Comparison of ENCODE assay signal across 1 cellular context in genomic region chr10:100345570-100346330, GRCh38.
TF ChIP-seq lines count a peak whose summit lies in the region.

No MANE protein-coding gene starts in this region.

TF ChIP-seq in HepG2, 621 proteins besides CTCF, POLR2A, EP300 and RAD21 (continued from another document and continues in another):
- TF ChIP-seq IKZF5 (CRISPR knock-in tag; IDR thresholded peaks at IDR 0.05) (peak; percentile 29; the same call in 1 of the 2 replicates), IKZF4 (CRISPR knock-in tag; IDR thresholded peaks at IDR 0.05; ENCODE audit: borderline replicate concordance, low read depth, not compliant biosample characterization) (no peak), ZNF20 (CRISPR knock-in tag; IDR thresholded peaks at IDR 0.05) (no peak), HDAC2 (CRISPR knock-in tag; IDR thresholded peaks at IDR 0.05) (no peak; the same call in 1 of the 2 replicates), NFE2 (CRISPR knock-in tag; IDR thresholded peaks at IDR 0.05) (no peak), E2F1 (CRISPR knock-in tag; IDR thresholded peaks at IDR 0.05) (no peak), ZNF101 (CRISPR knock-in tag; IDR thresholded peaks at IDR 0.05; ENCODE audit: borderline replicate concordance, low read depth) (no peak), RFXAP (CRISPR knock-in tag; IDR thresholded peaks at IDR 0.05; ENCODE audit: borderline replicate concordance) (no peak), ZFP36L1 (CRISPR knock-in tag; IDR thresholded peaks at IDR 0.05) (peak; percentile 13; the same call in 1 of the 2 replicates), POLR2G (IDR thresholded peaks at IDR 0.05; ENCODE audit: low read depth, low read length) (peak; percentile 56; the same call in 1 of the 2 replicates), ZNF383 (CRISPR knock-in tag; IDR thresholded peaks at IDR 0.05; ENCODE audit: borderline replicate concordance) (no peak), SP1 (IDR thresholded peaks at IDR 0.05) (no peak), SP1 (CRISPR knock-in tag; IDR thresholded peaks at IDR 0.05) (no peak), PAWR (CRISPR knock-in tag; IDR thresholded peaks at IDR 0.05; ENCODE audit: borderline replicate concordance) (no peak), ZKSCAN5 (CRISPR knock-in tag; IDR thresholded peaks at IDR 0.05) (no peak), SAP130 (CRISPR knock-in tag; IDR thresholded peaks at IDR 0.05; ENCODE audit: low read depth) (peak; percentile 69), ZNF446 (CRISPR knock-in tag; IDR thresholded peaks at IDR 0.05) (no peak), POLR2AphosphoS5 (IDR thresholded peaks at IDR 0.05; ENCODE audit: low read depth, low read length) (peak; percentile 62), ZSCAN20 (CRISPR knock-in tag; IDR thresholded peaks at IDR 0.05; ENCODE audit: borderline replicate concordance) (0 out of 2 replicates have a peak, but pooled peaks have one; percentile 60), PCBP1 (IDR thresholded peaks at IDR 0.05; ENCODE audit: borderline replicate concordance, low read depth, low read length) (no peak), ELF3 (CRISPR knock-in tag; IDR thresholded peaks at IDR 0.05) (0 out of 2 replicates have a peak, but pooled peaks have one; percentile 13), PLRG1 (conservative IDR thresholded peaks at IDR 0.05) (no peak), SMAD9 (CRISPR knock-in tag; IDR thresholded peaks at IDR 0.05) (0 out of 2 replicates have a peak, but pooled peaks have one; percentile 6), ZNF775 (CRISPR knock-in tag; IDR thresholded peaks at IDR 0.05; ENCODE audit: borderline replicate concordance) (no peak), UBTF (CRISPR knock-in tag; IDR thresholded peaks at IDR 0.05) (no peak; the same call in 1 of the 2 replicates), JARID2 (CRISPR knock-in tag; IDR thresholded peaks at IDR 0.05; ENCODE audit: insufficient replicate concordance) (peak; percentile 13), ZBTB37 (CRISPR knock-in tag; IDR thresholded peaks at IDR 0.05) (no peak), SOX13 (IDR thresholded peaks at IDR 0.05) (no peak), SOX13 (CRISPR knock-in tag; conservative IDR thresholded peaks at IDR 0.05 in 1 of 2, IDR thresholded peaks at IDR 0.05 in 1 of 2) (peak in 1 of 2 experiments; percentile 13; a peak in 1 of 4 replicates), NFATC3 (CRISPR knock-in tag; IDR thresholded peaks at IDR 0.05) (no peak), FLYWCH1 (CRISPR knock-in tag; IDR thresholded peaks at IDR 0.05) (no peak), ERF (CRISPR knock-in tag; IDR thresholded peaks at IDR 0.05) (peak; percentile 54; the same call in 1 of the 2 replicates), CHD2 (IDR thresholded peaks at IDR 0.05; ENCODE audit: low read depth, low read length) (no peak), ZNF619 (CRISPR knock-in tag; IDR thresholded peaks at IDR 0.05) (0 out of 2 replicates have a peak, but pooled peaks have one; percentile 56), ZSCAN21 (CRISPR knock-in tag; IDR thresholded peaks at IDR 0.05; ENCODE audit: borderline replicate concordance) (peak; percentile 32; the same call in 1 of the 2 replicates), ZNF558 (CRISPR knock-in tag; IDR thresholded peaks at IDR 0.05; ENCODE audit: borderline replicate concordance) (no peak), HNF1A (IDR thresholded peaks at IDR 0.05; ENCODE audit: low read depth) (no peak), HNF1A (CRISPR knock-in tag; IDR thresholded peaks at IDR 0.05; ENCODE audit: borderline replicate concordance) (no peak), PRMT3 (CRISPR knock-in tag; IDR thresholded peaks at IDR 0.05; ENCODE audit: borderline replicate concordance, low read depth) (0 out of 2 replicates have a peak, but pooled peaks have one; percentile 16), GATAD1 (CRISPR knock-in tag; IDR thresholded peaks at IDR 0.05) (no peak)
- TF ChIP-seq, protein P1, sequence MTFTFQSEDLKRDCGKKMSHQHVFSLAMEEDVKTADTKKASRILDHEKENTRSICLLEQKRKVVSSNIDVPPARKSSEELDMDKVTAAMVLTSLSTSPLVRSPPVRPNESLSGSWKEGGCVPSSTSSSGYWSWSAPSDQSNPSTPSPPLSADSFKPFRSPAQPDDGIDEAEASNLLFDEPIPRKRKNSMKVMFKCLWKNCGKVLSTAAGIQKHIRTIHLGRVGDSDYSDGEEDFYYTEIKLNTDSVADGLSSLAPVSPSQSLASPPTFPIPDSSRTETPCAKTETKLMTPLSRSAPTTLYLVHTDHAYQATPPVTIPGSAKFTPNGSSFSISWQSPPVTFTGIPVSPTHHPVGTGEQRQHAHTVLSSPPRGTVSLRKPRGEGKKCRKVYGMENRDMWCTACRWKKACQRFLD (CRISPR knock-in tag; IDR thresholded peaks at IDR 0.05; ENCODE audit: borderline replicate concordance) = no peak
- TF ChIP-seq, protein P2, sequence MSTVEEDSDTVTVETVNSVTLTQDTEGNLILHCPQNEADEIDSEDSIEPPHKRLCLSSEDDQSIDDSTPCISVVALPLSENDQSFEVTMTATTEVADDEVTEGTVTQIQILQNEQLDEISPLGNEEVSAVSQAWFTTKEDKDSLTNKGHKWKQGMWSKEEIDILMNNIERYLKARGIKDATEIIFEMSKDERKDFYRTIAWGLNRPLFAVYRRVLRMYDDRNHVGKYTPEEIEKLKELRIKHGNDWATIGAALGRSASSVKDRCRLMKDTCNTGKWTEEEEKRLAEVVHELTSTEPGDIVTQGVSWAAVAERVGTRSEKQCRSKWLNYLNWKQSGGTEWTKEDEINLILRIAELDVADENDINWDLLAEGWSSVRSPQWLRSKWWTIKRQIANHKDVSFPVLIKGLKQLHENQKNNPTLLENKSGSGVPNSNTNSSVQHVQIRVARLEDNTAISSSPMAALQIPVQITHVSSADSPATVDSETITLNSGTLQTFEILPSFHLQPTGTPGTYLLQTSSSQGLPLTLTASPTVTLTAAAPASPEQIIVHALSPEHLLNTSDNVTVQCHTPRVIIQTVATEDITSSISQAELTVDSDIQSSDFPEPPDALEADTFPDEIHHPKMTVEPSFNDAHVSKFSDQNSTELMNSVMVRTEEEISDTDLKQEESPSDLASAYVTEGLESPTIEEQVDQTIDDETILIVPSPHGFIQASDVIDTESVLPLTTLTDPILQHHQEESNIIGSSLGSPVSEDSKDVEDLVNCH (CRISPR knock-in tag; IDR thresholded peaks at IDR 0.05) = no peak
- TF ChIP-seq, protein P3, sequence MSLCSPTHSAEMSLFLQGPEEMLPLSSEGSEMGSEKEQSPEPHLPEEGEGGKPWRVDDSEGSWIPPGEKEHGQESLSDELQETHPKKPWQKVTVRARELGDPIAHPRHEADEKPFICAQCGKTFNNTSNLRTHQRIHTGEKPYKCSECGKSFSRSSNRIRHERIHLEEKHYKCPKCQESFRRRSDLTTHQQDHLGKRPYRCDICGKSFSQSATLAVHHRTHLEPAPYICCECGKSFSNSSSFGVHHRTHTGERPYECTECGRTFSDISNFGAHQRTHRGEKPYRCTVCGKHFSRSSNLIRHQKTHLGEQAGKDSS (CRISPR knock-in tag; IDR thresholded peaks at IDR 0.05; ENCODE audit: borderline replicate concordance, low read depth) = no peak
- TF ChIP-seq, protein P4, sequence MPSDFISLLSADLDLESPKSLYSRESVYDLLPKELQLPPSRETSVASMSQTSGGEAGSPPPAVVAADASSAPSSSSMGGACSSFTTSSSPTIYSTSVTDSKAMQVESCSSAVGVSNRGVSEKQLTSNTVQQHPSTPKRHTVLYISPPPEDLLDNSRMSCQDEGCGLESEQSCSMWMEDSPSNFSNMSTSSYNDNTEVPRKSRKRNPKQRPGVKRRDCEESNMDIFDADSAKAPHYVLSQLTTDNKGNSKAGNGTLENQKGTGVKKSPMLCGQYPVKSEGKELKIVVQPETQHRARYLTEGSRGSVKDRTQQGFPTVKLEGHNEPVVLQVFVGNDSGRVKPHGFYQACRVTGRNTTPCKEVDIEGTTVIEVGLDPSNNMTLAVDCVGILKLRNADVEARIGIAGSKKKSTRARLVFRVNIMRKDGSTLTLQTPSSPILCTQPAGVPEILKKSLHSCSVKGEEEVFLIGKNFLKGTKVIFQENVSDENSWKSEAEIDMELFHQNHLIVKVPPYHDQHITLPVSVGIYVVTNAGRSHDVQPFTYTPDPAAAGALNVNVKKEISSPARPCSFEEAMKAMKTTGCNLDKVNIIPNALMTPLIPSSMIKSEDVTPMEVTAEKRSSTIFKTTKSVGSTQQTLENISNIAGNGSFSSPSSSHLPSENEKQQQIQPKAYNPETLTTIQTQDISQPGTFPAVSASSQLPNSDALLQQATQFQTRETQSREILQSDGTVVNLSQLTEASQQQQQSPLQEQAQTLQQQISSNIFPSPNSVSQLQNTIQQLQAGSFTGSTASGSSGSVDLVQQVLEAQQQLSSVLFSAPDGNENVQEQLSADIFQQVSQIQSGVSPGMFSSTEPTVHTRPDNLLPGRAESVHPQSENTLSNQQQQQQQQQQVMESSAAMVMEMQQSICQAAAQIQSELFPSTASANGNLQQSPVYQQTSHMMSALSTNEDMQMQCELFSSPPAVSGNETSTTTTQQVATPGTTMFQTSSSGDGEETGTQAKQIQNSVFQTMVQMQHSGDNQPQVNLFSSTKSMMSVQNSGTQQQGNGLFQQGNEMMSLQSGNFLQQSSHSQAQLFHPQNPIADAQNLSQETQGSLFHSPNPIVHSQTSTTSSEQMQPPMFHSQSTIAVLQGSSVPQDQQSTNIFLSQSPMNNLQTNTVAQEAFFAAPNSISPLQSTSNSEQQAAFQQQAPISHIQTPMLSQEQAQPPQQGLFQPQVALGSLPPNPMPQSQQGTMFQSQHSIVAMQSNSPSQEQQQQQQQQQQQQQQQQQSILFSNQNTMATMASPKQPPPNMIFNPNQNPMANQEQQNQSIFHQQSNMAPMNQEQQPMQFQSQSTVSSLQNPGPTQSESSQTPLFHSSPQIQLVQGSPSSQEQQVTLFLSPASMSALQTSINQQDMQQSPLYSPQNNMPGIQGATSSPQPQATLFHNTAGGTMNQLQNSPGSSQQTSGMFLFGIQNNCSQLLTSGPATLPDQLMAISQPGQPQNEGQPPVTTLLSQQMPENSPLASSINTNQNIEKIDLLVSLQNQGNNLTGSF (CRISPR knock-in tag; IDR thresholded peaks at IDR 0.05) = 0 out of 2 replicates have a peak, but pooled peaks have one; percentile 33
